In the genomic region with DNA sequence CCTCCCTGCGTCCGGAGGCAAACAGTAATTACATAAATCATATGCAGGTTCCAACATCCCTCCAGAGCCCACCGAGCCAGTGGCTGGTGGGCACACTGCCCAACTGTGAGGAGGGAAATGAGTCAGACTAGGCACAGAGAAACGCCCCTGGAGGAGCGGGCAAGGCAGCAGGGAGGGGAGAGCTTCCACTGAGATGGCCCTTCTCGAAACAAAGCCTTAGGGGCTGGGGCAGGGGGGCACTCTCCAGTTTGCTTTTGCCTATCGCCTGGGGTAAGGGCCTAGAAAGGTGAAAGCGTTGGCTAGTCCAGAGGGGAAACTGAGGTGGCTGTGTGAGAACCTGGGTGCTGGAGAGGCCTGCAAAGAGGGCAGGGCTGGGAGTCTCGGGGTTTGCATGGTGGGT, we compare ENCODE assay signal across 30 cellular contexts.
"Had no signal": no experiment of that assay in that cellular context is flagged by ENCODE, and none has a peak within 500 bp of the region (broad histone marks: within the 10 kb centered on the region; RNA-seq: fewer than 3 reads in every experiment).

No MANE protein-coding gene starts in this region.

- H3K27me3 ChIP-seq: colonic mucosa, esophagus squamous epithelium, heart right ventricle, pancreas, right lobe of liver, testis, tibial artery had no signal

- H3K4me2 ChIP-seq: smooth muscle cell had no signal

- H3K4me1 ChIP-seq: colonic mucosa, esophagus squamous epithelium, heart right ventricle, pancreas, testis, tibial artery had no signal

- H3K4me3 ChIP-seq: colonic mucosa, esophagus squamous epithelium, heart right ventricle, lung, mucosa of descending colon, pancreas, right lobe of liver, smooth muscle cell, testis, tibial artery had no signal

- H3K27me3 Mint-ChIP-seq: dendritic cell treated with granulocyte-macrophage colony-stimulating factor and Interleukin-4, amounts not matched to agents 40 ng/mL and 50 ng/mL, for 4 days; natural killer cell treated with Interleukin-12 subunit alpha and Interleukin-12 subunit beta and Interleukin-15 and Interleukin-18, amount 100 ng/mL, for 72 hours; type B pancreatic cell had no signal

- H3K27ac ChIP-seq: colonic mucosa, esophagus squamous epithelium, heart right ventricle, pancreas, right lobe of liver, testis, tibial artery had no signal

- ATAC-seq: heart right ventricle; mucosa of descending colon; natural killer cell treated with Interleukin-12 subunit alpha and Interleukin-12 subunit beta and Interleukin-15 and Interleukin-18, amount 100 ng/mL, for 72 hours; pancreas; right lobe of liver; stimulated activated memory B cell treated with anti-CD40 and anti-IgM and Interleukin-4, amounts not matched to agents 10 μg/mL and 1 μg/mL and 100 μg/mL, for 72 hours; stimulated activated naive CD8-positive, alpha-beta T cell treated with anti-CD3 and anti-CD28 coated beads, Interleukin-15, Interleukin-2, amounts not matched to agents 100 U/mL and 50 U/mL, for 24 hours had no signal

- H3K27ac Mint-ChIP-seq: dendritic cell treated with granulocyte-macrophage colony-stimulating factor and Interleukin-4, amounts not matched to agents 40 ng/mL and 50 ng/mL, for 4 days; immature natural killer cell; memory B cell; mesothelial cell of epicardium; naive B cell; natural killer cell treated with Interleukin-12 subunit alpha and Interleukin-12 subunit beta and Interleukin-15 and Interleukin-18, amount 100 ng/mL, for 72 hours; stimulated activated memory B cell treated with anti-CD40 and anti-IgM and Interleukin-4, amounts not matched to agents 10 μg/mL and 1 μg/mL and 100 μg/mL, for 72 hours; type B pancreatic cell had no signal

- H3K36me3 Mint-ChIP-seq: immature natural killer cell; memory B cell; mesothelial cell of epicardium; naive B cell; natural killer cell treated with Interleukin-12 subunit alpha and Interleukin-12 subunit beta and Interleukin-15 and Interleukin-18, amount 100 ng/mL, for 72 hours; stimulated activated memory B cell treated with anti-CD40 and anti-IgM and Interleukin-4, amounts not matched to agents 10 μg/mL and 1 μg/mL and 100 μg/mL, for 72 hours; type B pancreatic cell had no signal

- H3K4me3 Mint-ChIP-seq: central memory CD8-positive, alpha-beta T cell; dendritic cell treated with granulocyte-macrophage colony-stimulating factor and Interleukin-4, amounts not matched to agents 40 ng/mL and 50 ng/mL, for 4 days; immature natural killer cell; memory B cell; mesothelial cell of epicardium; naive B cell; natural killer cell treated with Interleukin-12 subunit alpha and Interleukin-12 subunit beta and Interleukin-15 and Interleukin-18, amount 100 ng/mL, for 72 hours; stimulated activated memory B cell treated with anti-CD40 and anti-IgM and Interleukin-4, amounts not matched to agents 10 μg/mL and 1 μg/mL and 100 μg/mL, for 72 hours; type B pancreatic cell had no signal

- DNase-seq: colonic mucosa; effector memory CD4-positive, alpha-beta T cell; erythroblast; esophagus squamous epithelium; foreskin melanocyte; glutamatergic neuron; heart right ventricle; hypothalamus; immature natural killer cell; islet precursor cell; kidney glomerular epithelial cell; mucosa of descending colon; naive B cell; occipital lobe; pancreas; right lobe of liver; stimulated activated CD4-positive, alpha-beta T cell treated with anti-CD3 and anti-CD28 coated beads, Interleukin-4, amount 100 ng/mL, for 4 hours; stimulated activated naive CD8-positive, alpha-beta T cell treated with anti-CD3 and anti-CD28 coated beads, Interleukin-15, Interleukin-2, amounts not matched to agents 100 U/mL and 50 U/mL, for 24 hours; substantia nigra; testis; tibial artery had no signal

- H3K9me3 Mint-ChIP-seq: central memory CD8-positive, alpha-beta T cell; dendritic cell treated with granulocyte-macrophage colony-stimulating factor and Interleukin-4, amounts not matched to agents 40 ng/mL and 50 ng/mL, for 4 days; memory B cell; natural killer cell treated with Interleukin-12 subunit alpha and Interleukin-12 subunit beta and Interleukin-15 and Interleukin-18, amount 100 ng/mL, for 72 hours; type B pancreatic cell had no signal

- H3K36me3 ChIP-seq: colonic mucosa, esophagus squamous epithelium, heart right ventricle, pancreas, right lobe of liver, tibial artery had no signal

- H3K4me1 Mint-ChIP-seq: central memory CD8-positive, alpha-beta T cell; immature natural killer cell; memory B cell; naive B cell; stimulated activated memory B cell treated with anti-CD40 and anti-IgM and Interleukin-4, amounts not matched to agents 10 μg/mL and 1 μg/mL and 100 μg/mL, for 72 hours had no signal
